In genomic region chr15:74955796-74956647, GRCh38 we compare ENCODE assay signal across 1 cellular context.
A peak's percentile ranks its signal among the peaks of the same experiment; 100 is the strongest.
TF ChIP-seq lines count a peak whose summit lies in the region.

No MANE protein-coding gene starts in this region.

TF ChIP-seq in K562, 482 proteins besides CTCF, POLR2A, EP300 and RAD21 (continued from another document and continues in another):
- TF ChIP-seq ZNF280B (CRISPR knock-in tag; IDR thresholded peaks at IDR 0.05), result no peak
- no peak for TF ChIP-seq PTTG1 (tag; IDR thresholded peaks at IDR 0.05; ENCODE audit: low read depth)
- no peak for TF ChIP-seq MTF1 (CRISPR knock-in tag; IDR thresholded peaks at IDR 0.05; ENCODE audit: borderline replicate concordance)
- TF ChIP-seq SIX5 (IDR thresholded peaks at IDR 0.05; ENCODE audit: borderline replicate concordance in 1 of 2, insufficient read depth in 1 of 2, low read depth in 1 of 2, low read length in 2 of 2), result peak in 1 of 2 experiments; percentile 20; a peak in 1 of 4 replicates
- peak; percentile 99 for TF ChIP-seq CBFB (CRISPR knock-in tag; IDR thresholded peaks at IDR 0.05)
- TF ChIP-seq TOE1 (IDR thresholded peaks at IDR 0.05; ENCODE audit: borderline replicate concordance), result peak; percentile 81; the same call in 1 of the 2 replicates
- TF ChIP-seq TOE1 (CRISPR knock-in tag; IDR thresholded peaks at IDR 0.05; ENCODE audit: borderline replicate concordance, low read depth), result peak; percentile 99
- 0 out of 2 replicates have a peak, but pooled peaks have one; percentile 44 for TF ChIP-seq CREB3 (tag; conservative IDR thresholded peaks at IDR 0.05; ENCODE audit: low read depth)
- peak; percentile 41; the same call in 1 of the 2 replicates for TF ChIP-seq STAT6 (CRISPR knock-in tag; IDR thresholded peaks at IDR 0.05)
- peak; percentile 99 for TF ChIP-seq NR3C1 (CRISPR knock-in tag; IDR thresholded peaks at IDR 0.05)
- peak; percentile 52; the same call in 1 of the 2 replicates for TF ChIP-seq ZNF589 (CRISPR knock-in tag; IDR thresholded peaks at IDR 0.05; ENCODE audit: low read depth)
- TF ChIP-seq ZNF511 (CRISPR knock-in tag; IDR thresholded peaks at IDR 0.05), result peak; percentile 100
- no peak; the same call in 1 of the 2 replicates for TF ChIP-seq MYNN (IDR thresholded peaks at IDR 0.05)
- no peak for TF ChIP-seq MYNN (CRISPR knock-in tag; IDR thresholded peaks at IDR 0.05)
- TF ChIP-seq RUNX1 (IDR thresholded peaks at IDR 0.05; ENCODE audit: low read depth), result no peak
- peak; percentile 65; the same call in 1 of the 2 replicates for TF ChIP-seq ZKSCAN1 (IDR thresholded peaks at IDR 0.05; ENCODE audit: low read depth, low read length)
- TF ChIP-seq ZNF77 (CRISPR knock-in tag; IDR thresholded peaks at IDR 0.05), result no peak
- no peak for TF ChIP-seq CSDE1 (IDR thresholded peaks at IDR 0.05)
- no peak for TF ChIP-seq POLR2H (tag; IDR thresholded peaks at IDR 0.05; ENCODE audit: low read depth)
- 0 out of 2 replicates have a peak, but pooled peaks have one; percentile 42 for TF ChIP-seq GMEB1 (CRISPR knock-in tag; IDR thresholded peaks at IDR 0.05)
- TF ChIP-seq JUNB (CRISPR knock-in tag; conservative IDR thresholded peaks at IDR 0.05), result no peak
- peak; percentile 73; the same call in 1 of the 2 replicates for TF ChIP-seq ELK1 (CRISPR knock-in tag; IDR thresholded peaks at IDR 0.05)
- no peak for TF ChIP-seq NBN (IDR thresholded peaks at IDR 0.05; ENCODE audit: low read depth)
- peak; percentile 87 for TF ChIP-seq ZNF592 (IDR thresholded peaks at IDR 0.05)
- TF ChIP-seq ZNF778 (CRISPR knock-in tag; IDR thresholded peaks at IDR 0.05), result no peak
- peak; percentile 94 for TF ChIP-seq U2AF1 (optimal IDR thresholded peaks at IDR 0.05; ENCODE audit: low read depth, low read length)
- TF ChIP-seq KDM1A (IDR thresholded peaks at IDR 0.05), result peak in 1 of 2 experiments; percentile 39; a peak in 1 of 4 replicates
- TF ChIP-seq MED1 (CRISPR knock-in tag; IDR thresholded peaks at IDR 0.05; ENCODE audit: borderline replicate concordance), result peak; percentile 47; the same call in 1 of the 2 replicates
- TF ChIP-seq RCOR1 (IDR thresholded peaks at IDR 0.05; ENCODE audit: borderline replicate concordance in 1 of 2, low read depth in 2 of 2, low read length in 2 of 2), result peak in 1 of 2 experiments; percentile 46; a peak in 1 of 4 replicates
- peak; percentile 70 for TF ChIP-seq SOX6 (IDR thresholded peaks at IDR 0.05)
- TF ChIP-seq TEAD2 (tag; IDR thresholded peaks at IDR 0.05), result no peak
- no peak for TF ChIP-seq TAF15 (IDR thresholded peaks at IDR 0.05; ENCODE audit: low read depth, low read length)
- no peak for TF ChIP-seq MEF2D (tag; conservative IDR thresholded peaks at IDR 0.05; ENCODE audit: low read depth)
- peak; percentile 78 for TF ChIP-seq CEBPG (CRISPR knock-in tag; IDR thresholded peaks at IDR 0.05)
- TF ChIP-seq CEBPG (tag; conservative IDR thresholded peaks at IDR 0.05 in 1 of 2, IDR thresholded peaks at IDR 0.05 in 1 of 2), result no peak
- peak; percentile 79 for TF ChIP-seq RAD51 (IDR thresholded peaks at IDR 0.05; ENCODE audit: borderline replicate concordance, low read depth)
- TF ChIP-seq PCBP2 (IDR thresholded peaks at IDR 0.05; ENCODE audit: low read depth, low read length, poor library complexity, severe bottlenecking), result peak; percentile 50
- peak; percentile 99; the same call in 1 of the 2 replicates for TF ChIP-seq NR1H2 (CRISPR knock-in tag; IDR thresholded peaks at IDR 0.05)
- peak; percentile 97 for TF ChIP-seq ZBTB43 (CRISPR knock-in tag; IDR thresholded peaks at IDR 0.05)
- TF ChIP-seq GABPA (tag; conservative IDR thresholded peaks at IDR 0.05; ENCODE audit: low read depth), result 0 out of 2 replicates have a peak, but pooled peaks have one; percentile 23
- no peak for TF ChIP-seq HOMEZ (CRISPR knock-in tag; IDR thresholded peaks at IDR 0.05)
- peak; percentile 92 for TF ChIP-seq TFAP4 (CRISPR knock-in tag; IDR thresholded peaks at IDR 0.05; ENCODE audit: borderline replicate concordance)
- peak; percentile 99 to 100 for TF ChIP-seq E2F6 (IDR thresholded peaks at IDR 0.05; ENCODE audit: borderline replicate concordance in 1 of 2, extremely low read depth in 1 of 2, insufficient read depth in 1 of 2, insufficient read length in 1 of 2, low read depth in 1 of 2, low read length in 1 of 2, poor library complexity in 1 of 2, severe bottlenecking in 1 of 2)
- TF ChIP-seq ZNF23 (CRISPR knock-in tag; IDR thresholded peaks at IDR 0.05), result no peak
- no peak for TF ChIP-seq NCOA1 (IDR thresholded peaks at IDR 0.05; ENCODE audit: low read depth)
- peak; percentile 64; the same call in 1 of the 2 replicates for TF ChIP-seq MTA3 (IDR thresholded peaks at IDR 0.05; ENCODE audit: borderline replicate concordance)
- TF ChIP-seq FOXM1 (IDR thresholded peaks at IDR 0.05; ENCODE audit: low read depth), result no peak
- peak; percentile 98 for TF ChIP-seq FOXM1 (CRISPR knock-in tag; IDR thresholded peaks at IDR 0.05; ENCODE audit: low read depth)
- peak; percentile 98 for TF ChIP-seq ZNF431 (CRISPR knock-in tag; IDR thresholded peaks at IDR 0.05)
